In the genomic region with DNA sequence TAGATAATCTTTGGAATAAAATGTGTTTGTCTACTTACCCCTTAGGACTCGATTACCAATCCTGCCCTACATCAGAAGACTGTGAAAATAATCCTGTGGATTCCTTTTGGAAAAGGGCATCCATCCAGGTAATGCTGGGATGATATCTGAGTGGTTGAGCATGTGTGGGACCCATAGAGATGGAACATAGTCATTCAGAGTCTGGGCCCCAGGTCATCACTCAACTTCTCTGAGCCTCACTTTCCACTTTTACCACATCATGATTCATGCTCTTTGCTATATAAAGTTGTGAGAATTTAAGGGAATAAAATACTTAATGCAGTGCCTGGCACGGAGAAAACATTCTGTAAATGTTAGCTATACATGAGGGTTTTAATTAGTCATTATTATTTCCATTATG, we compare ENCODE assay signal across 5 cellular contexts. TPM values are rescaled to one million over a fixed set of nuclear protein-coding genes. Genes with fewer than 3 reads are reported as not detected.
"Had no signal": no experiment of that assay in that cellular context is flagged by ENCODE, and none has a peak within 500 bp of the region (broad histone marks: within the 10 kb centered on the region; RNA-seq: fewer than 3 reads in every experiment).

No MANE protein-coding gene starts in this region.

- H3K27ac Mint-ChIP-seq: GM23338, H9 had no signal

- H3K9me3 Mint-ChIP-seq: GM23338, H9 had no signal

- DNase-seq: H9, HCEC 1CT, IMR-90 had no signal

- ATAC-seq: GM23338 had no signal

- H3K4me3 Mint-ChIP-seq: GM23338, H9 had no signal

- H3K4me3 ChIP-seq: GM23338 had no signal

RNA-seq across cellular contexts. Expression of a gene that starts 8.9 kb away (rescaled TPM):
- total RNA-seq: H9, HT-29 had no signal
